1 cellular context compared by ENCODE assay signal in genomic region chr15:73951044-73951561, GRCh38.
TF ChIP-seq lines count a peak whose summit lies in the region.

No MANE protein-coding gene starts in this region.

TF ChIP-seq in K562, 482 proteins besides CTCF, POLR2A, EP300 and RAD21 (continued from another document and continues in another):
- TF ChIP-seq, protein P1, sequence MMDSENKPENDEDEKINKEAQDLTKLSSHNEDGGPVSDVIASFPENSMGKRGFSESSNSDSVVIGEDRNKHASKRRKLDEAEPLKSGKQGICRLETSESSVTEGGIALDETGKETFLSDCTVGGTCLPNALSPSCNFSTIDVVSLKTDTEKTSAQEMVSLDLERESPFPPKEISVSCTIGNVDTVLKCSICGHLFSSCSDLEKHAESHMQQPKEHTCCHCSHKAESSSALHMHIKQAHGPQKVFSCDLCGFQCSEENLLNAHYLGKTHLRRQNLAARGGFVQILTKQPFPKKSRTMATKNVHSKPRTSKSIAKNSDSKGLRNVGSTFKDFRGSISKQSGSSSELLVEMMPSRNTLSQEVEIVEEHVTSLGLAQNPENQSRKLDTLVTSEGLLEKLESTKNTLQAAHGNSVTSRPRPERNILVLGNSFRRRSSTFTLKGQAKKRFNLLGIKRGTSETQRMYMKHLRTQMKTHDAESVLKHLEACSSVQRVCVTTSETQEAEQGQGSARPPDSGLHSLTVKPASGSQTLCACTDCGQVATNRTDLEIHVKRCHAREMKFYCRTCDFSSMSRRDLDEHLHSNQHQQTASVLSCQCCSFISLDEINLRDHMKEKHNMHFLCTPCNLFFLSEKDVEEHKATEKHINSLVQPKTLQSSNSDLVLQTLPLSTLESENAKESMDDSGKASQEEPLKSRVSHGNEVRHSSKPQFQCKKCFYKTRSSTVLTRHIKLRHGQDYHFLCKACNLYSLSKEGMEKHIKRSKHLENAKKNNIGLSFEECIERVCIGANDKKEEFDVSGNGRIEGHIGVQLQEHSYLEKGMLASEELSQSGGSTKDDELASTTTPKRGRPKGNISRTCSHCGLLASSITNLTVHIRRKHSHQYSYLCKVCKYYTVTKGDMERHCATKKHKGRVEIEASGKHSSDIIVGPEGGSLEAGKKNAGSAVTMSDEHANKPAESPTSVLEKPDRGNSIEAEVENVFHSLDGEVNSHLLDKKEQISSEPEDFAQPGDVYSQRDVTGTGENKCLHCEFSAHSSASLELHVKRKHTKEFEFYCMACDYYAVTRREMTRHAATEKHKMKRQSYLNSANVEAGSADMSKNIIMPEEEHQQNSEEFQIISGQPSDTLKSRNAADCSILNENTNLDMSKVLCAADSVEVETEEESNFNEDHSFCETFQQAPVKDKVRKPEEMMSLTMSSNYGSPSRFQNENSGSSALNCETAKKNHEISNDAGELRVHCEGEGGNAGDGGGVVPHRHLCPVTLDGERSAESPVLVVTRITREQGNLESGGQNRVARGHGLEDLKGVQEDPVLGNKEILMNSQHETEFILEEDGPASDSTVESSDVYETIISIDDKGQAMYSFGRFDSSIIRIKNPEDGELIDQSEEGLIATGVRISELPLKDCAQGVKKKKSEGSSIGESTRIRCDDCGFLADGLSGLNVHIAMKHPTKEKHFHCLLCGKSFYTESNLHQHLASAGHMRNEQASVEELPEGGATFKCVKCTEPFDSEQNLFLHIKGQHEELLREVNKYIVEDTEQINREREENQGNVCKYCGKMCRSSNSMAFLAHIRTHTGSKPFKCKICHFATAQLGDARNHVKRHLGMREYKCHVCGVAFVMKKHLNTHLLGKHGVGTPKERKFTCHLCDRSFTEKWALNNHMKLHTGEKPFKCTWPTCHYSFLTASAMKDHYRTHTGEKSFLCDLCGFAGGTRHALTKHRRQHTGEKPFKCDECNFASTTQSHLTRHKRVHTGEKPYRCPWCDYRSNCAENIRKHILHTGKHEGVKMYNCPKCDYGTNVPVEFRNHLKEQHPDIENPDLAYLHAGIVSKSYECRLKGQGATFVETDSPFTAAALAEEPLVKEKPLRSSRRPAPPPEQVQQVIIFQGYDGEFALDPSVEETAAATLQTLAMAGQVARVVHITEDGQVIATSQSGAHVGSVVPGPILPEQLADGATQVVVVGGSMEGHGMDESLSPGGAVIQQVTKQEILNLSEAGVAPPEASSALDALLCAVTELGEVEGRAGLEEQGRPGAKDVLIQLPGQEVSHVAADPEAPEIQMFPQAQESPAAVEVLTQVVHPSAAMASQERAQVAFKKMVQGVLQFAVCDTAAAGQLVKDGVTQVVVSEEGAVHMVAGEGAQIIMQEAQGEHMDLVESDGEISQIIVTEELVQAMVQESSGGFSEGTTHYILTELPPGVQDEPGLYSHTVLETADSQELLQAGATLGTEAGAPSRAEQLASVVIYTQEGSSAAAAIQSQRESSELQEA (IDR thresholded peaks at IDR 0.05; ENCODE audit: low read depth): no peak
- TF ChIP-seq ATF1 (CRISPR knock-in tag; IDR thresholded peaks at IDR 0.05) (no peak), ATF1 (tag; IDR thresholded peaks at IDR 0.05) (0 out of 2 replicates have a peak, but pooled peaks have one; percentile 6), ZNF121 (CRISPR knock-in tag; conservative IDR thresholded peaks at IDR 0.05) (peak; percentile 52; the same call in 1 of the 2 replicates), SMAD4 (CRISPR knock-in tag; conservative IDR thresholded peaks at IDR 0.05) (0 out of 2 replicates have a peak, but pooled peaks have one; percentile 59), NBN (IDR thresholded peaks at IDR 0.05; ENCODE audit: low read depth) (no peak), ATF7 (IDR thresholded peaks at IDR 0.05) (no peak), JUND (IDR thresholded peaks at IDR 0.05; ENCODE audit: borderline replicate concordance, low read depth, low read length) (peak; percentile 8; the same call in 1 of the 2 replicates), JUND (tag; IDR thresholded peaks at IDR 0.05; ENCODE audit: borderline replicate concordance, low read depth, low read length) (no peak; the same call in 2 of the 3 replicates), MYC (IDR thresholded peaks at IDR 0.05; ENCODE audit: low read depth, low read length) (peak; percentile 59), MYC (CRISPR knock-in tag; IDR thresholded peaks at IDR 0.05; ENCODE audit: borderline replicate concordance, low read depth) (no peak), MAZ (CRISPR knock-in tag; conservative IDR thresholded peaks at IDR 0.05 in 1 of 2, IDR thresholded peaks at IDR 0.05 in 1 of 2) (peak in 1 of 2 experiments; percentile 69; a peak in 2 of 4 replicates), AFF4 (CRISPR knock-in tag; IDR thresholded peaks at IDR 0.05) (no peak), TFAP4 (CRISPR knock-in tag; IDR thresholded peaks at IDR 0.05; ENCODE audit: borderline replicate concordance) (peak; percentile 90), RB1 (IDR thresholded peaks at IDR 0.05; ENCODE audit: low read depth) (peak; percentile 72; the same call in 1 of the 2 replicates), RCOR1 (IDR thresholded peaks at IDR 0.05; ENCODE audit: borderline replicate concordance in 1 of 2, low read depth in 2 of 2, low read length in 2 of 2) (peak in 1 of 2 experiments; percentile 36; a peak in 1 of 4 replicates), XRCC5 (IDR thresholded peaks at IDR 0.05; ENCODE audit: low read depth, low read length) (peak; percentile 55; the same call in 1 of the 2 replicates), YY1 (IDR thresholded peaks at IDR 0.05; ENCODE audit: borderline replicate concordance in 1 of 3, control insufficient read depth in 1 of 3, extremely low read depth in 1 of 3, insufficient read depth in 3 of 3, insufficient read length in 1 of 3, insufficient replicate concordance in 2 of 3, low read depth in 1 of 3, low read length in 2 of 3) (peak in 1 of 3 experiments; percentile 31), PRDM10 (IDR thresholded peaks at IDR 0.05; ENCODE audit: partially characterized antibody) (no peak), ZNF830 (CRISPR knock-in tag; IDR thresholded peaks at IDR 0.05) (no peak), NR2C2 (CRISPR knock-in tag; IDR thresholded peaks at IDR 0.05) (no peak), NR2C2 (tag; IDR thresholded peaks at IDR 0.05) (peak; percentile 40; the same call in 1 of the 2 replicates), MAFG (tag; conservative IDR thresholded peaks at IDR 0.05) (no peak), SRSF7 (optimal IDR thresholded peaks at IDR 0.05; ENCODE audit: low read depth, low read length) (no peak), MNT (conservative IDR thresholded peaks at IDR 0.05) (0 out of 4 replicates have a peak, but pooled peaks of 1 of the 2 experiments have one; percentile 12), MCM5 (IDR thresholded peaks at IDR 0.05; ENCODE audit: low read depth) (no peak), ESRRA (IDR thresholded peaks at IDR 0.05; ENCODE audit: borderline replicate concordance, low read depth) (peak; percentile 67; the same call in 1 of the 2 replicates)
- TF ChIP-seq, protein P2, sequence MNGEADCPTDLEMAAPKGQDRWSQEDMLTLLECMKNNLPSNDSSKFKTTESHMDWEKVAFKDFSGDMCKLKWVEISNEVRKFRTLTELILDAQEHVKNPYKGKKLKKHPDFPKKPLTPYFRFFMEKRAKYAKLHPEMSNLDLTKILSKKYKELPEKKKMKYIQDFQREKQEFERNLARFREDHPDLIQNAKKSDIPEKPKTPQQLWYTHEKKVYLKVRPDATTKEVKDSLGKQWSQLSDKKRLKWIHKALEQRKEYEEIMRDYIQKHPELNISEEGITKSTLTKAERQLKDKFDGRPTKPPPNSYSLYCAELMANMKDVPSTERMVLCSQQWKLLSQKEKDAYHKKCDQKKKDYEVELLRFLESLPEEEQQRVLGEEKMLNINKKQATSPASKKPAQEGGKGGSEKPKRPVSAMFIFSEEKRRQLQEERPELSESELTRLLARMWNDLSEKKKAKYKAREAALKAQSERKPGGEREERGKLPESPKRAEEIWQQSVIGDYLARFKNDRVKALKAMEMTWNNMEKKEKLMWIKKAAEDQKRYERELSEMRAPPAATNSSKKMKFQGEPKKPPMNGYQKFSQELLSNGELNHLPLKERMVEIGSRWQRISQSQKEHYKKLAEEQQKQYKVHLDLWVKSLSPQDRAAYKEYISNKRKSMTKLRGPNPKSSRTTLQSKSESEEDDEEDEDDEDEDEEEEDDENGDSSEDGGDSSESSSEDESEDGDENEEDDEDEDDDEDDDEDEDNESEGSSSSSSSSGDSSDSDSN (IDR thresholded peaks at IDR 0.05; ENCODE audit: borderline replicate concordance in 1 of 2, low read depth in 2 of 2, low read length in 2 of 2): peak in 1 of 2 experiments; percentile 74; a peak in 2 of 4 replicates
- TF ChIP-seq, protein P3, sequence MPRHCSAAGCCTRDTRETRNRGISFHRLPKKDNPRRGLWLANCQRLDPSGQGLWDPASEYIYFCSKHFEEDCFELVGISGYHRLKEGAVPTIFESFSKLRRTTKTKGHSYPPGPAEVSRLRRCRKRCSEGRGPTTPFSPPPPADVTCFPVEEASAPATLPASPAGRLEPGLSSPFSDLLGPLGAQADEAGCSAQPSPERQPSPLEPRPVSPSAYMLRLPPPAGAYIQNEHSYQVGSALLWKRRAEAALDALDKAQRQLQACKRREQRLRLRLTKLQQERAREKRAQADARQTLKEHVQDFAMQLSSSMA (CRISPR knock-in tag; IDR thresholded peaks at IDR 0.05): no peak
